In the genomic region with DNA sequence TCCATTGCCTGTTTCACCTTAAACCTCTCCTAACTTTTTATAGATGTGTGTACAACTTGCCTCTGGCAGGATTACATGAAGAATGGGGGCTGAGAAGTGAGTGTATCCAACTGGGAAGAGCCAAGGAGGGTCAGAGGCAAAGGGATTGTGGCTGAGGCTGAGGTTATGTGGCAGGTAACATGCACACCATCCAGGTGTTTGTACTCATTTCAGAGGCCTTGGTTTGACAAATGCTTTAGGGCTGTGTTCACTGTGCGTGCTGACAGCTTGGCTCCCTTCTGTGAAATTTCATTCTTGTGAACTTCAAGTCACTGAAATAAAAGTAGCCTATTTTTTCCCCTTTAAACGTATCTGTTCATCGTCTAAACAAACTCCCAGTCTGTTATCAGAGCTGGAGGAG, we compare ENCODE assay signal across 18 cellular contexts. TPM values are rescaled to one million over a fixed set of nuclear protein-coding genes. Genes with fewer than 3 reads are reported as not detected.
A peak's percentile ranks its signal among the peaks of the same experiment; 100 is the strongest.
DNase-seq lines count a peak whose midpoint lies in the region; ATAC-seq and TF ChIP-seq lines count a peak whose summit lies in the region.
"Had no signal": no experiment of that assay in that cellular context is flagged by ENCODE, and none has a peak within 500 bp of the region (broad histone marks: within the 10 kb centered on the region; RNA-seq: fewer than 3 reads in every experiment).

No MANE protein-coding gene starts in this region.

- H3K27ac Mint-ChIP-seq in neural crest cell (ENCODE audit: unreplicated experiment): peak overlapping the region; percentile 13

- H3K4me2 ChIP-seq in smooth muscle cell: no peak overlapping the region

- no peaks in the 10 kb centered on the region for H3K9me3 ChIP-seq in heart right ventricle
- H3K9me3 ChIP-seq in smooth muscle cell (replicated peaks; ENCODE audit: low read depth): no peaks in the 10 kb centered on the region
- H3K9me3 ChIP-seq in esophagus squamous epithelium: no peaks in the 10 kb centered on the region

- peaks cover 22% of the 10 kb centered on the region for H3K4me1 Mint-ChIP-seq in neural crest cell

- H4K20me1 ChIP-seq in smooth muscle cell (ENCODE audit: low read depth): peaks cover 70% of the 10 kb centered on the region

- H3K9me3 Mint-ChIP-seq in neural crest cell: peaks cover 2% of the 10 kb centered on the region

- H3K4me1 ChIP-seq in heart right ventricle (peaks cover 2 to 80% (median 43%) of the 10 kb centered on the region in 9 donors), smooth muscle cell (ENCODE audit: low read depth) (peaks cover 23% of the 10 kb centered on the region), esophagus squamous epithelium (peaks cover 5 to 28% (median 19%) of the 10 kb centered on the region in 3 donors)

- no peaks in the 10 kb centered on the region for H3F3A ChIP-seq in smooth muscle cell (ENCODE audit: low read depth)

- H3K4me3 Mint-ChIP-seq in neural crest cell: no peak overlapping the region

- no peak overlapping the region for H2AFZ ChIP-seq in smooth muscle cell (ENCODE audit: low read depth)

- H3K27me3 ChIP-seq in heart right ventricle: no peaks in the 10 kb centered on the region
- H3K27me3 ChIP-seq in smooth muscle cell (ENCODE audit: low read depth): no peaks in the 10 kb centered on the region
- H3K27me3 ChIP-seq in esophagus squamous epithelium: no peaks in the 10 kb centered on the region

- DNase-seq in left ventricle myocardium superior: no peak
- DNase-seq in heart right ventricle: no peak
- no peak for DNase-seq in neural crest cell (ENCODE audit: low read depth, low spot score)
- no peak for DNase-seq in smooth muscle cell (lab: John Stamatoyannopoulos, UW; ENCODE audit: unreplicated experiment)
- no peak for DNase-seq in dedifferentiated amniotic fluid mesenchymal stem cell (ENCODE audit: extremely low spot score)
- no peak for DNase-seq in esophagus squamous epithelium (lab: John Stamatoyannopoulos, UW)
- DNase-seq: 8988T, DMS 273 treated with DMSO at 0.1 percent for 48 hours, DND-41, KG1, NCI-H187, NCI-H2107, NCI-H226, NCI-H524, PC-3 had no signal

- H3K36me3 ChIP-seq in heart right ventricle (no peaks in the 10 kb centered on the region), smooth muscle cell (ENCODE audit: low read depth) (no peaks in the 10 kb centered on the region), esophagus squamous epithelium (no peaks in the 10 kb centered on the region)

- H3K4me3 ChIP-seq in heart right ventricle: no peak overlapping the region
- no peak overlapping the region for H3K4me3 ChIP-seq in smooth muscle cell
- no peak overlapping the region for H3K4me3 ChIP-seq in esophagus squamous epithelium

- H3K36me3 Mint-ChIP-seq in neural crest cell (ENCODE audit: low read depth): no peaks in the 10 kb centered on the region

- no peak overlapping the region for H3K9ac ChIP-seq in smooth muscle cell (ENCODE audit: low read depth)

- H3K79me2 ChIP-seq in smooth muscle cell (ENCODE audit: low read depth): peaks cover 80% of the 10 kb centered on the region

- TF ChIP-seq POLR2A in esophagus squamous epithelium (IDR thresholded peaks at IDR 0.05): no peak

- H3K27ac ChIP-seq in heart right ventricle: peak overlapping the region in 3 of 10 donors; percentile 1 to 17 (median 11)
- H3K27ac ChIP-seq in smooth muscle cell (ENCODE audit: low read depth): peak overlapping the region; percentile 34
- H3K27ac ChIP-seq in esophagus squamous epithelium: no peak overlapping the region
- H3K27ac ChIP-seq: RWPE1 had no signal

- peak; percentile 13 for ATAC-seq in left ventricle myocardium superior
- ATAC-seq in heart right ventricle: no peak
- ATAC-seq in HG03442 (IDR thresholded peaks at IDR 0.05; ENCODE audit: unreplicated experiment): no peak
- ATAC-seq in HG03135 (IDR thresholded peaks at IDR 0.05; ENCODE audit: unreplicated experiment): no peak
- ATAC-seq: PC-3 had no signal

- no peaks in the 10 kb centered on the region for H3K27me3 Mint-ChIP-seq in neural crest cell (ENCODE audit: low read depth)

- WGBS in heart right ventricle, 2 donors: 51 to 62% methylated on average over 3 of the region's 3 CpGs
- 58% methylated on average over 3 of the region's 3 CpGs for WGBS in smooth muscle cell (ENCODE audit: low lambda C conversion rate)
- WGBS in esophagus squamous epithelium, 2 donors: 89 to 96% methylated on average over 3 of the region's 3 CpGs

- no peak for TF ChIP-seq CTCF in heart right ventricle (IDR thresholded peaks at IDR 0.05)
- TF ChIP-seq CTCF in neural crest cell (conservative IDR thresholded peaks at IDR 0.05): no peak
- no peak for TF ChIP-seq CTCF in smooth muscle cell (IDR thresholded peaks at IDR 0.05; ENCODE audit: borderline replicate concordance, insufficient read depth, poor library complexity, severe bottlenecking)
- no peak for TF ChIP-seq CTCF in esophagus squamous epithelium (IDR thresholded peaks at IDR 0.05)

- intact Hi-C loops in left ventricle myocardium superior (cut with micrococcal nuclease): no loop called here
- intact Hi-C loops in heart right ventricle (cut with DNase I): loop anchor here in 1 of 10 donors (5.0 kb wide), 1 partner anchor 46 kb away; a partner anchor contains a TSS
- intact Hi-C loops in esophagus squamous epithelium (cut with DNase I): no loop called here

RNA-seq across cellular contexts. Expression of a gene that starts 47.7 kb away (rescaled TPM):
- 44.9 TPM for total RNA-seq in left ventricle myocardium superior
- total RNA-seq in heart right ventricle: 10 to 100 TPM; 35.8 to 52.2 (median 41.9) TPM
- 10 to 100 TPM in 1 of 2 donors, 1 to 10 TPM in 1; 8.9 to 12.7 TPM for polyA plus RNA-seq in heart right ventricle
- total RNA-seq in neural crest cell: 32.0 and 34.0 TPM in 2 replicates
- 106 and 115 TPM in 2 replicates for total RNA-seq in smooth muscle cell
- polyA plus RNA-seq in smooth muscle cell: 44.8 and 60.3 TPM in 2 replicates
- 10 to 100 TPM; 13.0 to 40.8 (median 25.1) TPM for total RNA-seq in esophagus squamous epithelium
